ENCODE assay signal across 8 cellular contexts in genomic region chr7:1159933-1160664, GRCh38. TPM values are rescaled to one million over a fixed set of nuclear protein-coding genes. Genes with fewer than 3 reads are reported as not detected.
DNase-seq lines count a peak whose midpoint lies in the region; ATAC-seq and TF ChIP-seq lines count a peak whose summit lies in the region.

ZFAND2A (minus strand) TSS chr7:1160196; CDS start chr7:1158212, 1,984 bp downstream.

- no peaks in the 10 kb centered on the region for H3K9me3 Mint-ChIP-seq in activated naive CD4-positive, alpha-beta T cell treated with anti-CD3 and anti-CD28 coated beads, Interleukin-2, amount 50 U/mL, for 24 hours

- peak within 1 kb of the TSS; percentile 82 for H3K27ac Mint-ChIP-seq in activated naive CD4-positive, alpha-beta T cell treated with anti-CD3 and anti-CD28 coated beads, Interleukin-2, amount 50 U/mL, for 24 hours

- peak within 1 kb of the TSS; percentile 84 for H3K4me3 ChIP-seq in suprapubic skin

- TF ChIP-seq CTCF in GM10248 (IDR thresholded peaks at IDR 0.05; ENCODE audit: control extremely low read depth, extremely low read depth, low read depth, missing control alignments) (no peak), suprapubic skin (IDR thresholded peaks at IDR 0.05) (no peak)

- peak; percentile 100 for DNase-seq in GM10248 (ENCODE audit: extremely low spot score)
- peak; percentile 98 for DNase-seq in NCI-H1092 treated with DMSO at 0.1 percent for 48 hours (lab: John Stamatoyannopoulos, UW)
- peak; percentile 93 for DNase-seq in globus pallidus (ENCODE audit: low spot score)
- DNase-seq in occipital lobe (lab: John Stamatoyannopoulos, UW), result peak; percentile 95
- peak; percentile 99 for DNase-seq in suprapubic skin (ENCODE audit: low spot score in 2 of 2)

- H3K36me3 ChIP-seq in suprapubic skin, result peaks cover 41% of the 10 kb centered on the region

- H3K36me3 Mint-ChIP-seq in activated naive CD4-positive, alpha-beta T cell treated with anti-CD3 and anti-CD28 coated beads, Interleukin-2, amount 50 U/mL, for 24 hours, result peaks cover 6% of the 10 kb centered on the region

- whole genome bisulfite sequencing in suprapubic skin, result 3% methylated on average over 11 of the region's 80 CpGs

- peaks cover 25% of the 10 kb centered on the region for H3K4me1 Mint-ChIP-seq in activated naive CD4-positive, alpha-beta T cell treated with anti-CD3 and anti-CD28 coated beads, Interleukin-2, amount 50 U/mL, for 24 hours

- no peak for TF ChIP-seq EP300 in suprapubic skin (IDR thresholded peaks at IDR 0.05)

- no peaks in the 10 kb centered on the region for H3K9me3 ChIP-seq in suprapubic skin

- H3K27me3 Mint-ChIP-seq in activated naive CD4-positive, alpha-beta T cell treated with anti-CD3 and anti-CD28 coated beads, Interleukin-2, amount 50 U/mL, for 24 hours, result no peaks in the 10 kb centered on the region

- POLR2A ChIA-PET in GM10248 (lab: Yijun Ruan, JAX), result interaction anchor here (1.4 kb wide), 1 partner anchor 10 kb away, joined by 4 read pairs; no protein-coding TSS in a partner anchor

- ATAC-seq in HG02610 (IDR thresholded peaks at IDR 0.05; ENCODE audit: unreplicated experiment), result peak; percentile 95
- ATAC-seq in SK-N-SH treated with all-trans-retinoic acid at 6 μM for 48 hours, result peak; percentile 98

- CTCF ChIA-PET in GM10248 (lab: Yijun Ruan, JAX), result interaction anchor here (1.1 to 2.3 kb wide), 7 partner anchors 10 to 100 kb away, joined by 3 to 9 read pairs (median 5); no protein-coding TSS in a partner anchor

- TF ChIP-seq POLR2A in suprapubic skin (IDR thresholded peaks at IDR 0.05), result peak in 1 of 2 donors; percentile 74

- H3K27ac ChIP-seq in suprapubic skin, result peak within 1 kb of the TSS; percentile 90

- H3K27me3 ChIP-seq in suprapubic skin, result no peaks in the 10 kb centered on the region

- H3K4me1 ChIP-seq in suprapubic skin, result peaks cover 27% of the 10 kb centered on the region

- peak within 1 kb of the TSS; percentile 94 for H3K4me3 Mint-ChIP-seq in activated naive CD4-positive, alpha-beta T cell treated with anti-CD3 and anti-CD28 coated beads, Interleukin-2, amount 50 U/mL, for 24 hours

TF ChIP-seq in SK-N-SH treated with all-trans-retinoic acid at 6 μM for 48 hours, 23 proteins besides CTCF, POLR2A, EP300 and RAD21:
- TF ChIP-seq ZNF565 (CRISPR knock-in tag; conservative IDR thresholded peaks at IDR 0.05; ENCODE audit: low read depth) (no peak), ZFP3 (CRISPR knock-in tag; IDR thresholded peaks at IDR 0.05) (peak; percentile 97)
TF ChIP-seq in SK-N-SH treated with all-trans-retinoic acid at 6 μM for 48 hours: peak in this region for 1.

RNA-seq across cellular contexts. Expression of gene ZFAND2A, which starts in this region (rescaled TPM):
- 14.7 TPM for total RNA-seq in occipital lobe
- 10 to 100 TPM; 17.8 to 27.0 (median 22.3) TPM for total RNA-seq in suprapubic skin

Comparison
In these comparisons a context has a peak if more than half of its experiments do, and no peak if none do; other contexts are left out.
1. Peak in every context shown above with its lines: DNase-seq, ATAC-seq, H3K4me3 ChIP-seq and H3K27ac ChIP-seq.